In the genomic region with DNA sequence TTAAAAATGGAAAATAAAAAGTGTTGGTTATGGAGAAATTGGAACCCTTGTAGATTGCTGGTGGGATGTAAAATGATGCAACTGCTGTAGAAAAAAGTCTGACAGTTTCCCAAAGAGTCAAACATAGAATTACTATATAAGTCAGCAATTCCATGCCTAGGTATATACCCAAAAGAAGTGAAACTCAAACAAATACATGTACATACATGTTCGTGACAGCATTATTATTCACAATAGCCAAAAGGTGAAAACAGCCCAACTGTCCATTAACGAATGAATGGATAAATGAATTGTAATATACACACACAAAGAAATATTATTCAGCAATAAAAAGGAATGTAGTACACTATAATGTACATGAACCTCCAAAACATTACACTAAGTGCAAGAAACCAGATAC, we compare ENCODE assay signal across 21 cellular contexts.
DNase-seq lines count a peak whose midpoint lies in the region; FAIRE-seq and TF ChIP-seq lines count a peak whose summit lies in the region.
"Had no signal": no experiment of that assay in that cellular context is flagged by ENCODE, and none has a peak within 500 bp of the region (broad histone marks: within the 10 kb centered on the region; RNA-seq: fewer than 3 reads in every experiment).

No MANE protein-coding gene starts in this region.

- H3K79me2 ChIP-seq in keratinocyte (ENCODE audit: control insufficient read depth, insufficient read depth, low read length), result no peaks in the 10 kb centered on the region

- dilution Hi-C loops in keratinocyte (cut with MboI; ENCODE audit: extremely low pct_ligation_motif_present, low sequenced_read_pairs), result no loop called here

- no peaks in the 10 kb centered on the region for H3K9me3 Mint-ChIP-seq in MCF 10A (ENCODE audit: unreplicated experiment)
- H3K9me3 Mint-ChIP-seq: CD8-positive, alpha-beta T cell had no signal

- no peak for FAIRE-seq in keratinocyte (lab: Jason Lieb, UNC)
- FAIRE-seq: GM12892, H1 had no signal

- intact Hi-C loops in MCF 10A (cut with micrococcal nuclease), result no loop called here
- intact Hi-C loops in breast epithelium (cut with DNase I; ENCODE audit: low total_unique reads), result no loop called here

- H3K27me3 Mint-ChIP-seq in MCF 10A (ENCODE audit: insufficient read depth, unreplicated experiment), result peaks cover 3% of the 10 kb centered on the region

- H4K20me1 ChIP-seq in keratinocyte (ENCODE audit: control insufficient read depth, extremely low read depth, insufficient read depth, low read length), result no peaks in the 10 kb centered on the region
- H4K20me1 ChIP-seq: BLaER1 had no signal

- TF ChIP-seq POLR2A in breast epithelium (IDR thresholded peaks at IDR 0.05), result no peak

- TF ChIP-seq CTCF in MCF 10A (IDR thresholded peaks at IDR 0.05; ENCODE audit: unreplicated experiment), result no peak
- TF ChIP-seq CTCF in breast epithelium (IDR thresholded peaks at IDR 0.05), result no peak
- no peak for TF ChIP-seq CTCF in epithelial cell of esophagus (IDR thresholded peaks at IDR 0.05; ENCODE audit: insufficient read depth, low read depth, low read length, missing control alignments)
- TF ChIP-seq CTCF in keratinocyte (optimal IDR thresholded peaks at IDR 0.05 in 1 of 3, IDR thresholded peaks at IDR 0.05 in 1 of 3, conservative IDR thresholded peaks at IDR 0.05 in 1 of 3; ENCODE audit: extremely low read depth in 1 of 3, insufficient read depth in 2 of 3, low read length in 3 of 3), result no peak

- no peak overlapping the region for H3K27ac ChIP-seq in breast epithelium
- no peak overlapping the region for H3K27ac ChIP-seq in keratinocyte (ENCODE audit: control insufficient read depth, insufficient read depth, low read length)
- H3K27ac ChIP-seq: 22Rv1, BLaER1, C4-2B, GM23248 had no signal

- H3K4me2 ChIP-seq in keratinocyte (ENCODE audit: control insufficient read depth, extremely low read depth, insufficient read depth, low read depth, low read length), result no peak overlapping the region
- H3K4me2 ChIP-seq: BLaER1 had no signal

- H3K36me3 ChIP-seq in breast epithelium (no peaks in the 10 kb centered on the region), keratinocyte (ENCODE audit: control insufficient read depth in 2 of 2, extremely low read depth in 1 of 2, insufficient read depth in 2 of 2, low read length in 2 of 2) (no peaks in the 10 kb centered on the region)
- H3K36me3 ChIP-seq: BLaER1 had no signal

- H3K4me3 ChIP-seq in breast epithelium (no peak overlapping the region), epithelial cell of esophagus (ENCODE audit: low read length) (no peak overlapping the region), keratinocyte (ENCODE audit: control insufficient read depth in 2 of 3, extremely low read depth in 1 of 3, insufficient read depth in 2 of 3, low read depth in 1 of 3, low read length in 3 of 3) (no peak overlapping the region)
- H3K4me3 ChIP-seq: BLaER1, GM23248 had no signal

- H3K36me3 Mint-ChIP-seq in MCF 10A (ENCODE audit: insufficient read depth, unreplicated experiment), result no peaks in the 10 kb centered on the region
- H3K36me3 Mint-ChIP-seq: CD4-positive, CD25-positive, alpha-beta regulatory T cell; CD8-positive, alpha-beta T cell had no signal

- DNase-seq in MCF 10A (ENCODE audit: unreplicated experiment), result peak; percentile 26
- DNase-seq in breast epithelium (ENCODE audit: low spot score in 2 of 2), result no peak
- DNase-seq in epithelial cell of esophagus (ENCODE audit: low read depth), result peak; percentile 75
- peak; percentile 7 for DNase-seq in keratinocyte (ENCODE audit: low read depth, low spot score)
- no peak for DNase-seq in NCI-H2029 treated with DMSO at 0.1 percent for 48 hours (lab: John Stamatoyannopoulos, UW)
- DNase-seq in epidermal melanocyte (ENCODE audit: insufficient read length, low spot score), result no peak
- DNase-seq in retina, result no peak
- DNase-seq: Caco-2; CD4-positive, CD25-positive, alpha-beta regulatory T cell; CD8-positive, alpha-beta T cell; DMS153; DND-41; GM23248; H7; HCEC 1CT had no signal

- no peak overlapping the region for H3K27ac Mint-ChIP-seq in MCF 10A (ENCODE audit: low read depth, unreplicated experiment)
- H3K27ac Mint-ChIP-seq: B cell; CD4-positive, CD25-positive, alpha-beta regulatory T cell; CD8-positive, alpha-beta T cell had no signal

- BruUV-seq in MCF 10A (replicated peaks; lab: Mats Ljungman, UMichigan), result no TSS peak

- POLR2A ChIA-PET in MCF 10A (lab: Yijun Ruan, JAX), result no interaction called here

- no peak overlapping the region for H3K4me3 Mint-ChIP-seq in MCF 10A (ENCODE audit: unreplicated experiment)
- H3K4me3 Mint-ChIP-seq: B cell; CD4-positive, CD25-positive, alpha-beta regulatory T cell; CD8-positive, alpha-beta T cell had no signal

- no peak overlapping the region for H2AFZ ChIP-seq in keratinocyte (ENCODE audit: control insufficient read depth, low read length)
- H2AFZ ChIP-seq: GM23248 had no signal

- H3K9me3 ChIP-seq in breast epithelium, result no peaks in the 10 kb centered on the region
- no peaks in the 10 kb centered on the region for H3K9me3 ChIP-seq in keratinocyte (ENCODE audit: control insufficient read depth, low read depth, low read length)
- H3K9me3 ChIP-seq: BLaER1, Caco-2 had no signal

- no peak overlapping the region for H3K9ac ChIP-seq in keratinocyte (ENCODE audit: control insufficient read depth, extremely low read depth, insufficient read depth, low read length)
- H3K9ac ChIP-seq: BLaER1, GM23248 had no signal

- CTCF ChIA-PET in MCF 10A (lab: Yijun Ruan, JAX), result no interaction called here

- H3K4me1 ChIP-seq in breast epithelium, result no peaks in the 10 kb centered on the region
- peaks cover 16% of the 10 kb centered on the region for H3K4me1 ChIP-seq in keratinocyte (ENCODE audit: control insufficient read depth, extremely low read depth, insufficient read depth, low read length)
- H3K4me1 ChIP-seq: BLaER1 had no signal

- H3K4me1 Mint-ChIP-seq in MCF 10A (ENCODE audit: insufficient read depth, unreplicated experiment), result peaks cover 9% of the 10 kb centered on the region
- H3K4me1 Mint-ChIP-seq: B cell; CD4-positive, CD25-positive, alpha-beta regulatory T cell had no signal

- no peaks in the 10 kb centered on the region for H3K27me3 ChIP-seq in breast epithelium
- H3K27me3 ChIP-seq in keratinocyte (ENCODE audit: control insufficient read depth, extremely low read depth, insufficient read depth, low read length), result no peaks in the 10 kb centered on the region
- H3K27me3 ChIP-seq: BLaER1 had no signal

- no peaks in the 10 kb centered on the region for H3K9me1 ChIP-seq in keratinocyte (ENCODE audit: control insufficient read depth, extremely low read depth, insufficient read depth, low read length)

Comparison
In these comparisons a context has a peak if more than half of its experiments do, and no peak if none do; other contexts are left out.
1. DNase-seq: peak in MCF 10A (single experiment), epithelial cell of esophagus (single experiment) and keratinocyte (single experiment); none in breast epithelium (0 of 2), NCI-H2029 treated with DMSO at 0.1 percent for 48 hours (single experiment), epidermal melanocyte (single experiment) and retina (single experiment).